ENCODE assay signal across 17 cellular contexts in genomic region chr9:131601683-131602181, GRCh38. TPM values are rescaled to one million over a fixed set of nuclear protein-coding genes. Genes with fewer than 3 reads are reported as not detected.
DNase-seq lines count a peak whose midpoint lies in the region; ATAC-seq and TF ChIP-seq lines count a peak whose summit lies in the region.
"Had no signal": no experiment of that assay in that cellular context is flagged by ENCODE, and none has a peak within 500 bp of the region (broad histone marks: within the 10 kb centered on the region; RNA-seq: fewer than 3 reads in every experiment).

No MANE protein-coding gene starts in this region.

- H3K36me3 Mint-ChIP-seq in activated CD4-positive, alpha-beta T cell treated with anti-CD3 and anti-CD28 coated beads, Interleukin-2, amount 10 ng/mL, durations not matched to agents 7 days and 5 days (ENCODE audit: low read depth): peaks cover 49% of the 10 kb centered on the region
- H3K36me3 Mint-ChIP-seq in activated CD4-positive, alpha-beta T cell treated with anti-CD3 and anti-CD28 coated beads, Interleukin-2, amount 10 ng/mL, durations not matched to agents 24 days and 14 days (ENCODE audit: low read depth): peaks cover 62% of the 10 kb centered on the region
- H3K36me3 Mint-ChIP-seq in IgD-negative memory B cell: no peaks in the 10 kb centered on the region

- no peak overlapping the region for H2AFZ ChIP-seq in osteoblast (ENCODE audit: low read length)

- H3K27ac Mint-ChIP-seq in activated CD4-positive, alpha-beta T cell treated with anti-CD3 and anti-CD28 coated beads, Interleukin-2, amount 10 ng/mL, durations not matched to agents 7 days and 5 days: peak overlapping the region; percentile 20
- no peak overlapping the region for H3K27ac Mint-ChIP-seq in activated CD4-positive, alpha-beta T cell treated with anti-CD3 and anti-CD28 coated beads, Interleukin-2, amount 10 ng/mL, durations not matched to agents 24 days and 14 days
- H3K27ac Mint-ChIP-seq in IgD-negative memory B cell: peak overlapping the region in 2 of 3 donors; percentile 64 to 90

- H3K27me3 ChIP-seq in effector memory CD4-positive, alpha-beta T cell (replicated peaks; ENCODE audit: control insufficient read depth, insufficient read depth, low read length, poor library complexity, severe bottlenecking): no peaks in the 10 kb centered on the region
- H3K27me3 ChIP-seq in osteoblast (ENCODE audit: insufficient read depth, low read length): no peaks in the 10 kb centered on the region
- H3K27me3 ChIP-seq: MG63 had no signal

- ATAC-seq in HG03469 (IDR thresholded peaks at IDR 0.05; ENCODE audit: unreplicated experiment): no peak

- H4K20me1 ChIP-seq in osteoblast (ENCODE audit: insufficient read depth, low read length): no peaks in the 10 kb centered on the region

- no peaks in the 10 kb centered on the region for H3K4me1 Mint-ChIP-seq in activated CD4-positive, alpha-beta T cell treated with anti-CD3 and anti-CD28 coated beads, Interleukin-2, amount 10 ng/mL, durations not matched to agents 7 days and 5 days
- peaks cover 4% of the 10 kb centered on the region for H3K4me1 Mint-ChIP-seq in activated CD4-positive, alpha-beta T cell treated with anti-CD3 and anti-CD28 coated beads, Interleukin-2, amount 10 ng/mL, durations not matched to agents 24 days and 14 days
- peaks cover 2 to 5% (median 2%) of the 10 kb centered on the region in 3 donors for H3K4me1 Mint-ChIP-seq in IgD-negative memory B cell

- peak overlapping the region; percentile 6 for H3K27ac ChIP-seq in effector memory CD4-positive, alpha-beta T cell (ENCODE audit: insufficient read depth, low read length, poor library complexity, severe bottlenecking)
- H3K27ac ChIP-seq in osteoblast (ENCODE audit: low read depth, low read length): no peak overlapping the region

- DNase-seq in activated CD4-positive, alpha-beta T cell treated with anti-CD3 and anti-CD28 coated beads, Interleukin-2, amount 10 ng/mL, durations not matched to agents 7 days and 5 days: no peak
- DNase-seq in activated CD4-positive, alpha-beta T cell treated with anti-CD3 and anti-CD28 coated beads, Interleukin-2, amount 10 ng/mL, durations not matched to agents 24 days and 14 days: no peak
- no peak for DNase-seq in effector memory CD4-positive, alpha-beta T cell
- DNase-seq in osteoblast (ENCODE audit: insufficient read length, low spot score, missing footprints): peak; percentile 35
- no peak for DNase-seq in DMS153 treated with DMSO at 0.1 percent for 48 hours (lab: John Stamatoyannopoulos, UW; ENCODE audit: unreplicated experiment)
- no peak for DNase-seq in middle frontal gyrus (ENCODE audit: extremely low spot score, low spot score)
- DNase-seq: 8988T, GOT3, Karpas-422, MG63, NCI-H1092 treated with DMSO at 0.1 percent for 48 hours, NCI-H2081 treated with DMSO at 0.1 percent for 48 hours, NCI-H510A, NCI-H82 had no signal

- no peak overlapping the region for H3K4me3 Mint-ChIP-seq in activated CD4-positive, alpha-beta T cell treated with anti-CD3 and anti-CD28 coated beads, Interleukin-2, amount 10 ng/mL, durations not matched to agents 7 days and 5 days
- H3K4me3 Mint-ChIP-seq in activated CD4-positive, alpha-beta T cell treated with anti-CD3 and anti-CD28 coated beads, Interleukin-2, amount 10 ng/mL, durations not matched to agents 24 days and 14 days: no peak overlapping the region
- H3K4me3 Mint-ChIP-seq in IgD-negative memory B cell: no peak overlapping the region

- no peaks in the 10 kb centered on the region for H3K9me3 Mint-ChIP-seq in activated CD4-positive, alpha-beta T cell treated with anti-CD3 and anti-CD28 coated beads, Interleukin-2, amount 10 ng/mL, durations not matched to agents 7 days and 5 days
- no peaks in the 10 kb centered on the region for H3K9me3 Mint-ChIP-seq in activated CD4-positive, alpha-beta T cell treated with anti-CD3 and anti-CD28 coated beads, Interleukin-2, amount 10 ng/mL, durations not matched to agents 24 days and 14 days
- no peaks in the 10 kb centered on the region for H3K9me3 Mint-ChIP-seq in IgD-negative memory B cell

- intact Hi-C loops in activated CD4-positive, alpha-beta T cell treated with anti-CD3 and anti-CD28 coated beads, Interleukin-2, amount 10 ng/mL, durations not matched to agents 24 days and 14 days (cut with micrococcal nuclease): no loop called here

- H3K79me2 ChIP-seq in osteoblast (ENCODE audit: insufficient read depth, low read length): no peaks in the 10 kb centered on the region

- POLR2A ChIA-PET in activated CD4-positive, alpha-beta T cell treated with anti-CD3 and anti-CD28 coated beads, Interleukin-2, amount 10 ng/mL, durations not matched to agents 7 days and 5 days (lab: Charles Lee): interaction anchor here (0.7 kb wide), 1 partner anchor 107 kb away, joined by 3 read pairs; no protein-coding TSS in a partner anchor

- H3K4me1 ChIP-seq in effector memory CD4-positive, alpha-beta T cell (ENCODE audit: control insufficient read depth, insufficient read depth, low read length, poor library complexity, severe bottlenecking): no peaks in the 10 kb centered on the region
- H3K4me1 ChIP-seq in osteoblast (ENCODE audit: insufficient read depth, low read length): peaks cover 6% of the 10 kb centered on the region

- H3K4me2 ChIP-seq in osteoblast (ENCODE audit: insufficient read depth, low read length): no peak overlapping the region

- no peaks in the 10 kb centered on the region for H3K27me3 Mint-ChIP-seq in activated CD4-positive, alpha-beta T cell treated with anti-CD3 and anti-CD28 coated beads, Interleukin-2, amount 10 ng/mL, durations not matched to agents 7 days and 5 days
- no peaks in the 10 kb centered on the region for H3K27me3 Mint-ChIP-seq in activated CD4-positive, alpha-beta T cell treated with anti-CD3 and anti-CD28 coated beads, Interleukin-2, amount 10 ng/mL, durations not matched to agents 24 days and 14 days
- H3K27me3 Mint-ChIP-seq in IgD-negative memory B cell: no peaks in the 10 kb centered on the region

- no peak overlapping the region for H3K4me3 ChIP-seq in effector memory CD4-positive, alpha-beta T cell (ENCODE audit: insufficient read depth, low read depth, low read length, poor library complexity, severe bottlenecking)
- no peak overlapping the region for H3K4me3 ChIP-seq in osteoblast (ENCODE audit: insufficient read depth, low read length)
- H3K4me3 ChIP-seq: MG63 had no signal

- H3K9me3 ChIP-seq in effector memory CD4-positive, alpha-beta T cell (ENCODE audit: control insufficient read depth, low read length): no peaks in the 10 kb centered on the region
- H3K9me3 ChIP-seq in osteoblast (ENCODE audit: low read depth, low read length): no peaks in the 10 kb centered on the region
- H3K9me3 ChIP-seq: MG63 had no signal

- no peak for TF ChIP-seq CTCF in osteoblast (IDR thresholded peaks at IDR 0.05; ENCODE audit: extremely low read depth, low read depth, low read length)

- CTCF ChIA-PET in activated CD4-positive, alpha-beta T cell treated with anti-CD3 and anti-CD28 coated beads, Interleukin-2, amount 10 ng/mL, durations not matched to agents 7 days and 5 days (lab: Charles Lee): interaction anchor here (2.0 to 3.8 kb wide), 4 partner anchors 11 to 139 kb away, joined by 5 to 21 read pairs (median 12); no protein-coding TSS in a partner anchor

- peaks cover 72% of the 10 kb centered on the region for H3K36me3 ChIP-seq in effector memory CD4-positive, alpha-beta T cell (ENCODE audit: control insufficient read depth, insufficient read depth, low read length)
- H3K36me3 ChIP-seq in osteoblast (ENCODE audit: insufficient read depth, low read length): peaks cover 22% of the 10 kb centered on the region
- H3K36me3 ChIP-seq: MG63 had no signal

RNA-seq across cellular contexts. Expression of gene PRRT1B, which starts 56.4 kb away (rescaled TPM):
- not detected for total RNA-seq in activated CD4-positive, alpha-beta T cell treated with anti-CD3 and anti-CD28 coated beads, Interleukin-2, amount 10 ng/mL, durations not matched to agents 7 days and 5 days
- not detected in 2 replicates for total RNA-seq in activated CD4-positive, alpha-beta T cell treated with anti-CD3 and anti-CD28 coated beads, Interleukin-2, amount 10 ng/mL, durations not matched to agents 24 days and 14 days
- not detected for polyA plus RNA-seq in IgD-negative memory B cell
- total RNA-seq in osteoblast: not detected in 2 replicates
- polyA plus RNA-seq: BJ had no signal
